Comparison of ENCODE assay signal across 8 cellular contexts in the genomic region with DNA sequence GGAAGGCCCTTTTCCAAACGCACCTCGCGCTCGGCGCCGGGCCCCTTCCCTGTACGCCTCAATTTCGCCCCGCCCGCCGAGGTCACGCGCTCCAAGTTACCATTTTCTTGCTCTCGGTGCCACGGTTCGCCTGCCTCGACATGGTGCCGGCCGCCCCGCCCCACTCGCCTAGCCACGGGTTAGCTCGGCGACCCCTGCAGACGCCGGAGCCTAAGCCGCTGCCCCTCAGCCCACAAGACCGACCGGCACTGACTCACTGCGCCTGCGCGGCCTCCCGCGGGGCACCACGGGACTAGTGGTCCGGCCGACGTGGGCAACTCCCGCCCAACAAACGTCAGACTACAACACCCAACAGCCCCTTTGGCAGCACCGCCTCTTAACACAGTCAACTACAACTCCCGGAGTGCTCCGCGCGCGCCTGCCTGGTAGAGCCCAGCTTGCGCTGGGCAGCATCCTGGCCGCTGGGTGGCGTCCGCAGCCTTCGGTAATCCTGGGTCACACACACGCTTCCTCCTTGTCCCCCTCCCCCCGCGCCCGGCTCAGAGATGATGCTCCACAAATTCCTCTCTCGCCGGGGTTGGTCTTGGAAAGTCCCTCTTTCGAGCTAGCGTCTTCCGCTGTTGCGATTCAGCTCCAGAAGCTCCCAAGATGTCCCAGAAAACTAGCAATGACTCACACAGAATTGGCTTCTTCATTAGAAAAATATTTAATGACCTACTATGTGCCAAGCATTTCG. TPM values are rescaled to one million over a fixed set of nuclear protein-coding genes. Genes with fewer than 3 reads are reported as not detected.
DNase-seq lines count a peak whose midpoint lies in the region; ATAC-seq, FAIRE-seq and TF ChIP-seq lines count a peak whose summit lies in the region.

TRAPPC3 (minus strand) TSS at position 250 of the 736 bp plus-strand sequence; CDS start at position 142, 108 bp downstream.

- CTCF ChIA-PET in mammary epithelial cell (lab: Charles Lee; ENCODE audit: low non-redundant PET), result interaction anchor here (0.6 to 2.7 kb wide), 11 partner anchors 12 to 219 kb away, joined by 3 to 18 read pairs (median 5); no protein-coding TSS in a partner anchor

- DNase-seq in AG09309 (ENCODE audit: low read depth) (peak; percentile 98), NCI-H2227 (lab: John Stamatoyannopoulos, UW; ENCODE audit: unreplicated experiment) (peak; percentile 99), WERI-Rb-1 (peak; percentile 99), mammary epithelial cell (peak; percentile 100), small intestine (peak; percentile 100)

- dilution Hi-C loops in mammary epithelial cell (cut with HindIII; ENCODE audit: low sequenced_read_pairs), result loop anchor here (5.0 kb wide), 1 partner anchor 73 kb away; the partner anchor contains the start of gene THRAP3

- H3K79me2 ChIP-seq in mammary epithelial cell (ENCODE audit: insufficient read depth, low read length), result peaks cover 38% of the 10 kb centered on the region

- intact Hi-C loops in mammary epithelial cell (cut with micrococcal nuclease), result loop anchor here (1.0 to 2.0 kb wide), 12 partner anchors 13 to 363 kb away; partner anchors contain the start of gene THRAP3

- ATAC-seq in GM18907 (IDR thresholded peaks at IDR 0.05; ENCODE audit: unreplicated experiment) (peak; percentile 87), HG03159 (IDR thresholded peaks at IDR 0.05; ENCODE audit: unreplicated experiment) (peak; percentile 88)

- BruUV-seq in mammary epithelial cell (replicated peaks; lab: Mats Ljungman, UMichigan), result no TSS peak

- H3K4me1 ChIP-seq in mammary epithelial cell (ENCODE audit: insufficient read depth, low read length) (peaks cover 25% of the 10 kb centered on the region), iPS-20b (ENCODE audit: insufficient read depth, low read length) (peaks cover 14% of the 10 kb centered on the region), small intestine (ENCODE audit: control insufficient read depth in 2 of 2, insufficient read depth in 1 of 2, low read depth in 1 of 2, low read length in 1 of 2) (peaks cover 3 to 13% of the 10 kb centered on the region in 2 donors)

- H2AFZ ChIP-seq in mammary epithelial cell (ENCODE audit: low read depth, low read length), result peak within 1 kb of the TSS; percentile 77

- H3K4me2 ChIP-seq in mammary epithelial cell (ENCODE audit: insufficient read depth, low read depth, low read length), result peak within 1 kb of the TSS; percentile 89

- no peaks in the 10 kb centered on the region for H3K27me3 ChIP-seq in WERI-Rb-1 (ENCODE audit: insufficient read depth, low read depth, severe bottlenecking)
- no peaks in the 10 kb centered on the region for H3K27me3 ChIP-seq in mammary epithelial cell (ENCODE audit: insufficient read depth, low read length)
- peaks cover 29% of the 10 kb centered on the region for H3K27me3 ChIP-seq in iPS-20b (ENCODE audit: insufficient read depth, low read length)
- no peaks in the 10 kb centered on the region for H3K27me3 ChIP-seq in small intestine (ENCODE audit: control insufficient read depth in 2 of 2, insufficient read depth in 2 of 2, low read length in 2 of 2)

- TF ChIP-seq CTCF in AG09309 (IDR thresholded peaks at IDR 0.05; ENCODE audit: control insufficient read depth, insufficient read depth, low read depth, low read length, missing control alignments), result peak; percentile 97
- TF ChIP-seq CTCF in WERI-Rb-1 (IDR thresholded peaks at IDR 0.05; ENCODE audit: low read depth, low read length), result peak; percentile 95
- TF ChIP-seq CTCF in mammary epithelial cell (conservative IDR thresholded peaks at IDR 0.05 in 1 of 2, IDR thresholded peaks at IDR 0.05 in 1 of 2; ENCODE audit: extremely low read depth in 1 of 2, insufficient read depth in 1 of 2, low read depth in 1 of 2, low read length in 2 of 2), result peak; percentile 89 to 98

- H3K36me3 ChIP-seq in WERI-Rb-1 (no peaks in the 10 kb centered on the region; the same call in 1 of the 2 replicates), mammary epithelial cell (ENCODE audit: insufficient read depth, low read length) (no peaks in the 10 kb centered on the region), iPS-20b (ENCODE audit: insufficient read depth, low read depth, low read length) (no peaks in the 10 kb centered on the region), small intestine (ENCODE audit: control insufficient read depth in 2 of 2, insufficient read depth in 2 of 2, low read length in 2 of 2) (no peaks in the 10 kb centered on the region)

- H3K27ac ChIP-seq in WERI-Rb-1 (peak within 1 kb of the TSS; percentile 90), mammary epithelial cell (ENCODE audit: insufficient read depth, low read depth, low read length) (peak within 1 kb of the TSS; percentile 99), iPS-20b (ENCODE audit: low read length) (peak within 1 kb of the TSS; percentile 85), small intestine (ENCODE audit: low read depth in 1 of 2, low read length in 1 of 2) (peak within 1 kb of the TSS; percentile 90 to 97)

- H4K20me1 ChIP-seq in mammary epithelial cell (ENCODE audit: insufficient read depth, low read length), result no peaks in the 10 kb centered on the region

- peak within 1 kb of the TSS; percentile 66 for H3K4me3 ChIP-seq in AG09309 (ENCODE audit: control insufficient read depth, low read depth, low read length)
- peak within 1 kb of the TSS; percentile 64 for H3K4me3 ChIP-seq in WERI-Rb-1 (ENCODE audit: low read depth, low read length)
- peak within 1 kb of the TSS; percentile 64 to 84 (median 67) for H3K4me3 ChIP-seq in mammary epithelial cell (replicated peaks in 1 of 3; ENCODE audit: insufficient read depth in 1 of 3, low read depth in 2 of 3, low read length in 3 of 3)
- peak within 1 kb of the TSS; percentile 96 for H3K4me3 ChIP-seq in iPS-20b (ENCODE audit: low read length)
- peak within 1 kb of the TSS; percentile 76 to 86 for H3K4me3 ChIP-seq in small intestine (ENCODE audit: low read depth in 1 of 2, low read length in 2 of 2)

- WGBS in mammary epithelial cell (ENCODE audit: low coverage, missing lambda C conversion rate), result 1% methylated on average over 52 of the region's 62 CpGs
- 1% methylated on average over 55 to 62 of the region's 62 CpGs for WGBS in small intestine, 3 donors

- FAIRE-seq in small intestine (lab: Jason Lieb, UNC), result no peak

- in situ Hi-C loops in mammary epithelial cell (cut with MboI; ENCODE audit: low sequenced_read_pairs in 2 of 2), result no loop called here

- H3K9me3 ChIP-seq in WERI-Rb-1 (ENCODE audit: severe bottlenecking), result no peaks in the 10 kb centered on the region
- no peaks in the 10 kb centered on the region for H3K9me3 ChIP-seq in mammary epithelial cell (replicated peaks; ENCODE audit: insufficient read depth, low read length)
- H3K9me3 ChIP-seq in iPS-20b (ENCODE audit: insufficient read depth, low read depth, low read length), result no peaks in the 10 kb centered on the region
- no peaks in the 10 kb centered on the region for H3K9me3 ChIP-seq in small intestine (ENCODE audit: control insufficient read depth, low read depth)

- H3K9ac ChIP-seq in mammary epithelial cell (ENCODE audit: insufficient read depth, low read length) (peak within 1 kb of the TSS; percentile 90), iPS-20b (ENCODE audit: low read depth, low read length) (peak within 1 kb of the TSS; percentile 94)

RNA-seq across cellular contexts. Expression of gene TRAPPC3, which starts in this region (rescaled TPM):
- 10 to 100 TPM; 73.2 to 96.5 TPM for total RNA-seq in mammary epithelial cell
- 107 TPM for polyA plus RNA-seq in mammary epithelial cell
- 41.7 TPM for polyA minus RNA-seq in mammary epithelial cell
- 10 to 100 TPM; 70.7 to 90.5 (median 72.5) TPM for polyA plus RNA-seq in small intestine

Comparison
In these comparisons a context has a peak if more than half of its experiments do, and no peak if none do; other contexts are left out.
1. Peak in every context shown above with its lines: DNase-seq, ATAC-seq, H3K4me3 ChIP-seq and H3K27ac ChIP-seq.